ENCODE assay signal across 1 cellular context in the genomic region with DNA sequence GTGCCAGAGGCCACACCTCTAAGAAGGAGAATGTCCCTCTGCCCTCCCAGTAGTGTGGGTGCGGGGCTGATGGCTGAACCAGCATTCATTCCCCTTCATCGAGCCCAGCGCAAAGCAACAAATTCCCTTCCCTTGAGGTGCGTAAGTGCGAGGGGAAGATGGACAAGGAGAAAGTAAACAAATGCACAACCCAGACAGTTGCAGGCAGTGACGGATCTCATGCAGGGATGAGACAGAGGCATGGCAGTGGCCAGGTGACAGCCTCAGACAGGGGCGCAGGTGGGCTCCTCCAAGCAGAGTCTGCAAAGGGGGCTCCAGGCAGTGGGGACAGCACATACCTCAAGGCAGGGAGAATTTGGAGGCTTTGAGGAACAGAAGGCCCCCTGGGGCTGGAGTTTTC.
TF ChIP-seq lines count a peak whose summit lies in the region.

No MANE protein-coding gene starts in this region.

TF ChIP-seq in WTC11, 78 proteins besides CTCF, POLR2A, EP300 and RAD21 (continued from another document):
- TF ChIP-seq, protein P1, sequence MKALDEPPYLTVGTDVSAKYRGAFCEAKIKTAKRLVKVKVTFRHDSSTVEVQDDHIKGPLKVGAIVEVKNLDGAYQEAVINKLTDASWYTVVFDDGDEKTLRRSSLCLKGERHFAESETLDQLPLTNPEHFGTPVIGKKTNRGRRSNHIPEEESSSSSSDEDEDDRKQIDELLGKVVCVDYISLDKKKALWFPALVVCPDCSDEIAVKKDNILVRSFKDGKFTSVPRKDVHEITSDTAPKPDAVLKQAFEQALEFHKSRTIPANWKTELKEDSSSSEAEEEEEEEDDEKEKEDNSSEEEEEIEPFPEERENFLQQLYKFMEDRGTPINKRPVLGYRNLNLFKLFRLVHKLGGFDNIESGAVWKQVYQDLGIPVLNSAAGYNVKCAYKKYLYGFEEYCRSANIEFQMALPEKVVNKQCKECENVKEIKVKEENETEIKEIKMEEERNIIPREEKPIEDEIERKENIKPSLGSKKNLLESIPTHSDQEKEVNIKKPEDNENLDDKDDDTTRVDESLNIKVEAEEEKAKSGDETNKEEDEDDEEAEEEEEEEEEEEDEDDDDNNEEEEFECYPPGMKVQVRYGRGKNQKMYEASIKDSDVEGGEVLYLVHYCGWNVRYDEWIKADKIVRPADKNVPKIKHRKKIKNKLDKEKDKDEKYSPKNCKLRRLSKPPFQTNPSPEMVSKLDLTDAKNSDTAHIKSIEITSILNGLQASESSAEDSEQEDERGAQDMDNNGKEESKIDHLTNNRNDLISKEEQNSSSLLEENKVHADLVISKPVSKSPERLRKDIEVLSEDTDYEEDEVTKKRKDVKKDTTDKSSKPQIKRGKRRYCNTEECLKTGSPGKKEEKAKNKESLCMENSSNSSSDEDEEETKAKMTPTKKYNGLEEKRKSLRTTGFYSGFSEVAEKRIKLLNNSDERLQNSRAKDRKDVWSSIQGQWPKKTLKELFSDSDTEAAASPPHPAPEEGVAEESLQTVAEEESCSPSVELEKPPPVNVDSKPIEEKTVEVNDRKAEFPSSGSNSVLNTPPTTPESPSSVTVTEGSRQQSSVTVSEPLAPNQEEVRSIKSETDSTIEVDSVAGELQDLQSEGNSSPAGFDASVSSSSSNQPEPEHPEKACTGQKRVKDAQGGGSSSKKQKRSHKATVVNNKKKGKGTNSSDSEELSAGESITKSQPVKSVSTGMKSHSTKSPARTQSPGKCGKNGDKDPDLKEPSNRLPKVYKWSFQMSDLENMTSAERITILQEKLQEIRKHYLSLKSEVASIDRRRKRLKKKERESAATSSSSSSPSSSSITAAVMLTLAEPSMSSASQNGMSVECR (CRISPR knock-in tag; IDR thresholded peaks at IDR 0.05; ENCODE audit: borderline replicate concordance) = no peak
- TF ChIP-seq, protein P2, sequence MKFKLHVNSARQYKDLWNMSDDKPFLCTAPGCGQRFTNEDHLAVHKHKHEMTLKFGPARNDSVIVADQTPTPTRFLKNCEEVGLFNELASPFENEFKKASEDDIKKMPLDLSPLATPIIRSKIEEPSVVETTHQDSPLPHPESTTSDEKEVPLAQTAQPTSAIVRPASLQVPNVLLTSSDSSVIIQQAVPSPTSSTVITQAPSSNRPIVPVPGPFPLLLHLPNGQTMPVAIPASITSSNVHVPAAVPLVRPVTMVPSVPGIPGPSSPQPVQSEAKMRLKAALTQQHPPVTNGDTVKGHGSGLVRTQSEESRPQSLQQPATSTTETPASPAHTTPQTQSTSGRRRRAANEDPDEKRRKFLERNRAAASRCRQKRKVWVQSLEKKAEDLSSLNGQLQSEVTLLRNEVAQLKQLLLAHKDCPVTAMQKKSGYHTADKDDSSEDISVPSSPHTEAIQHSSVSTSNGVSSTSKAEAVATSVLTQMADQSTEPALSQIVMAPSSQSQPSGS (CRISPR knock-in tag; IDR thresholded peaks at IDR 0.05; ENCODE audit: borderline replicate concordance, low read depth) = no peak
- TF ChIP-seq, protein P3, sequence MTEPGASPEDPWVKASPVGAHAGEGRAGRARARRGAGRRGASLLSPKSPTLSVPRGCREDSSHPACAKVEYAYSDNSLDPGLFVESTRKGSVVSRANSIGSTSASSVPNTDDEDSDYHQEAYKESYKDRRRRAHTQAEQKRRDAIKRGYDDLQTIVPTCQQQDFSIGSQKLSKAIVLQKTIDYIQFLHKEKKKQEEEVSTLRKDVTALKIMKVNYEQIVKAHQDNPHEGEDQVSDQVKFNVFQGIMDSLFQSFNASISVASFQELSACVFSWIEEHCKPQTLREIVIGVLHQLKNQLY (CRISPR knock-in tag; IDR thresholded peaks at IDR 0.05) = no peak
- no peak for TF ChIP-seq ATF1 (CRISPR knock-in tag; IDR thresholded peaks at IDR 0.05)
- TF ChIP-seq IRF2 (CRISPR knock-in tag; IDR thresholded peaks at IDR 0.05; ENCODE audit: borderline replicate concordance, low read depth) = no peak
- no peak for TF ChIP-seq FOXP1 (CRISPR knock-in tag; IDR thresholded peaks at IDR 0.05; ENCODE audit: borderline replicate concordance)
- no peak for TF ChIP-seq FOXJ3 (CRISPR knock-in tag; IDR thresholded peaks at IDR 0.05; ENCODE audit: borderline replicate concordance)
- TF ChIP-seq TCF7 (CRISPR knock-in tag; IDR thresholded peaks at IDR 0.05; ENCODE audit: low read depth) = no peak
- TF ChIP-seq NR1H2 (CRISPR knock-in tag; IDR thresholded peaks at IDR 0.05) = no peak
- no peak for TF ChIP-seq NR3C1 (CRISPR knock-in tag; conservative IDR thresholded peaks at IDR 0.05; ENCODE audit: low read depth)
- TF ChIP-seq ERG (CRISPR knock-in tag; IDR thresholded peaks at IDR 0.05) = no peak
- TF ChIP-seq ZBTB43 (CRISPR knock-in tag; IDR thresholded peaks at IDR 0.05) = no peak
- TF ChIP-seq PRRX2 (CRISPR knock-in tag; IDR thresholded peaks at IDR 0.05) = no peak
